9 cellular contexts compared by ENCODE assay signal in the genomic region with DNA sequence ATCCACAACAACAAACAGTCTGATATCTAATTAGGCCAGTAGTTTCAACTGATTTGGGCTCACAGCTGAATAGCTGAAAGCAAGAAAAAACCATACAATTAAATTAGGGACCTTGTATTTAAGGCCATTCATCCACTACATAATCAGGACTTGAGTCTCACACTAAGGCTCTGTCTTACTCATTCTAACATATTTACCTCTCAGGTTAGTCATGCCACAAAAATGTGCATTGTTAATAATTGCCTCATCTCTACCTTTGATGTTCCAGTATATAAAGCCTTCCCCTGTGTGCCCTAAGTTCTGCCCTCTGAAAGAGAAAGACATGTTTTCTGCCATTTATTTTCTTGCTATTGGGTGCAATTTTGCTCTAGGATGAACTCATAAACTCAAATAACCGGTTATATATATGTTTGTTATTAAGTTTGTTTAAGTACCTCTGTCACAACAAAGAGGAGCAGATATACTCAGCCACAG. TPM values are rescaled to one million over a fixed set of nuclear protein-coding genes. Genes with fewer than 3 reads are reported as not detected.
DNase-seq lines count a peak whose midpoint lies in the region; ATAC-seq lines count a peak whose summit lies in the region.
"Had no signal": no experiment of that assay in that cellular context is flagged by ENCODE, and none has a peak within 500 bp of the region (broad histone marks: within the 10 kb centered on the region; RNA-seq: fewer than 3 reads in every experiment).

No MANE protein-coding gene starts in this region.

- DNase-seq in A172 (ENCODE audit: low spot score) (peak; percentile 97), HT-29 (ENCODE audit: low spot score) (peak; percentile 97), astrocyte of the hippocampus (ENCODE audit: low read depth, low spot score) (peak; percentile 84), left kidney (ENCODE audit: low read depth, low spot score) (peak; percentile 60), mesenteric fat pad (ENCODE audit: low spot score) (no peak), NCI-H1092 (lab: John Stamatoyannopoulos, UW) (no peak)
- DNase-seq: NCI-H774 had no signal

- ATAC-seq in GM21447 (IDR thresholded peaks at IDR 0.05; ENCODE audit: unreplicated experiment): no peak
- ATAC-seq in HG02588 (IDR thresholded peaks at IDR 0.05; ENCODE audit: unreplicated experiment): no peak

RNA-seq across cellular contexts. Expression of a gene that starts 5.3 kb away (rescaled TPM):
- 65.8 and 68.5 TPM in 2 replicates for total RNA-seq in A172 (2014; rRNA removed; shearing (Covaris generic))
- total RNA-seq in HT-29 (2014; rRNA removed; shearing (Covaris generic)): 19.4 and 25.2 TPM in 2 replicates
- total RNA-seq in mesenteric fat pad: 23.8 TPM

Comparison
In these comparisons a context has a peak if more than half of its experiments do, and no peak if none do; other contexts are left out.
1. DNase-seq: peak in A172 (single experiment), HT-29 (single experiment), astrocyte of the hippocampus (single experiment) and left kidney (single experiment); none in mesenteric fat pad (single experiment) and NCI-H1092 (single experiment).